ENCODE assay signal across 23 cellular contexts in genomic region chr14:62181591-62181990, GRCh38.
A peak's percentile ranks its signal among the peaks of the same experiment; 100 is the strongest.
DNase-seq lines count a peak whose midpoint lies in the region; TF ChIP-seq lines count a peak whose summit lies in the region.
"Had no signal": no experiment of that assay in that cellular context is flagged by ENCODE, and none has a peak within 500 bp of the region (broad histone marks: within the 10 kb centered on the region; RNA-seq: fewer than 3 reads in every experiment).

No MANE protein-coding gene starts in this region.

- peaks cover 4% of the 10 kb centered on the region for H3K36me3 Mint-ChIP-seq in nephron progenitor cell (ENCODE audit: low read depth)
- H3K36me3 Mint-ChIP-seq: CD4-positive, alpha-beta memory T cell had no signal

- H3K36me3 ChIP-seq in A673 (ENCODE audit: insufficient read depth, low read length, poor library complexity, severe bottlenecking), result no peaks in the 10 kb centered on the region
- no peaks in the 10 kb centered on the region for H3K36me3 ChIP-seq in SK-N-MC (ENCODE audit: insufficient read depth, low read length)
- H3K36me3 ChIP-seq: MG63 had no signal

- H3K27ac ChIP-seq in A673 (ENCODE audit: low read depth, low read length, poor library complexity, severe bottlenecking) (no peak overlapping the region), SK-N-MC (peak overlapping the region; percentile 27; the same call in 1 of the 2 replicates), coronary artery (no peak overlapping the region)

- DNase-seq in A673 (ENCODE audit: low spot score) (peak; percentile 72), EL (peak; percentile 36), SK-N-MC (ENCODE audit: low read depth, low spot score) (no peak), left kidney (ENCODE audit: low read depth, low spot score) (peak; percentile 46), nephron progenitor cell (no peak), coronary artery (ENCODE audit: low spot score) (no peak)
- no peak for DNase-seq in stimulated activated CD4-positive, alpha-beta T cell treated with anti-CD3 and anti-CD28 coated beads, Interleukin-2, amount 100 ng/mL, for 24 hours
- no peak for DNase-seq in activated naive CD4-positive, alpha-beta T cell (lab: John Stamatoyannopoulos, UW)
- DNase-seq: 8988T; C1 segment of cervical spinal cord; CD4-positive, alpha-beta memory T cell; COR-L47; DMS53; GF-D8; KBM-7; MG63; NCI-H1105 treated with DMSO at 0.1 percent for 48 hours; NCI-H146; NCI-H1930; NCI-H446; NCI-H524 treated with DMSO at 0.1 percent for 48 hours; RPMI8226; SHP77 had no signal

- H3K27me3 ChIP-seq in A673 (replicated peaks; ENCODE audit: insufficient read depth, low read depth, low read length, poor library complexity), result no peaks in the 10 kb centered on the region
- H3K27me3 ChIP-seq: MG63 had no signal

- intact Hi-C loops in A673 (cut with micrococcal nuclease; ENCODE audit: unreplicated experiment), result no loop called here

- H3K9me3 Mint-ChIP-seq in nephron progenitor cell, result peaks cover 5% of the 10 kb centered on the region

- H3K4me3 Mint-ChIP-seq in nephron progenitor cell, result no peak overlapping the region
- H3K4me3 Mint-ChIP-seq: CD4-positive, alpha-beta memory T cell had no signal

- no peak overlapping the region for H3K9ac ChIP-seq in SK-N-MC (ENCODE audit: insufficient read length)

- peaks cover 4% of the 10 kb centered on the region for H3K4me1 Mint-ChIP-seq in nephron progenitor cell

- POLR2A ChIA-PET in A673 (lab: Charles Lee; ENCODE audit: low non-redundant PET), result no interaction called here

- no peak overlapping the region for H3K27ac Mint-ChIP-seq in nephron progenitor cell
- H3K27ac Mint-ChIP-seq: CD4-positive, alpha-beta memory T cell had no signal

- no peaks in the 10 kb centered on the region for H3K27me3 Mint-ChIP-seq in nephron progenitor cell (ENCODE audit: low read depth, poor library complexity)

- peaks cover 29% of the 10 kb centered on the region for H3K4me1 ChIP-seq in A673 (ENCODE audit: insufficient read depth, low read length, poor library complexity, severe bottlenecking)

- H3K9me3 ChIP-seq in A673 (ENCODE audit: low read depth, low read length, poor library complexity, severe bottlenecking) (peaks cover 3% of the 10 kb centered on the region), SK-N-MC (ENCODE audit: low read depth, low read length) (no peaks in the 10 kb centered on the region)
- H3K9me3 ChIP-seq: MG63 had no signal

- H3K4me3 ChIP-seq in A673 (ENCODE audit: low read depth, low read length, poor library complexity, severe bottlenecking) (no peak overlapping the region), SK-N-MC (no peak overlapping the region), coronary artery (no peak overlapping the region)
- H3K4me3 ChIP-seq: MG63 had no signal

- TF ChIP-seq CTCF in A673 (conservative IDR thresholded peaks at IDR 0.05; ENCODE audit: low read depth, low read length) (no peak), nephron progenitor cell (IDR thresholded peaks at IDR 0.05) (no peak), coronary artery (IDR thresholded peaks at IDR 0.05) (no peak)

- CTCF ChIA-PET in A673 (lab: Charles Lee), result no interaction called here

- BruUV-seq in A673 (replicated peaks; lab: Mats Ljungman, UMichigan), result no TSS peak

Comparison
In these comparisons a context has a peak if more than half of its experiments do, and no peak if none do; other contexts are left out.
1. DNase-seq: peak in A673 (single experiment), EL (single experiment) and left kidney (single experiment); none in SK-N-MC (single experiment), stimulated activated CD4-positive, alpha-beta T cell treated with anti-CD3 and anti-CD28 coated beads, Interleukin-2, amount 100 ng/mL, for 24 hours (0 of 2), nephron progenitor cell (single experiment), activated naive CD4-positive, alpha-beta T cell (0 of 4) and coronary artery (single experiment).